In the genomic region with DNA sequence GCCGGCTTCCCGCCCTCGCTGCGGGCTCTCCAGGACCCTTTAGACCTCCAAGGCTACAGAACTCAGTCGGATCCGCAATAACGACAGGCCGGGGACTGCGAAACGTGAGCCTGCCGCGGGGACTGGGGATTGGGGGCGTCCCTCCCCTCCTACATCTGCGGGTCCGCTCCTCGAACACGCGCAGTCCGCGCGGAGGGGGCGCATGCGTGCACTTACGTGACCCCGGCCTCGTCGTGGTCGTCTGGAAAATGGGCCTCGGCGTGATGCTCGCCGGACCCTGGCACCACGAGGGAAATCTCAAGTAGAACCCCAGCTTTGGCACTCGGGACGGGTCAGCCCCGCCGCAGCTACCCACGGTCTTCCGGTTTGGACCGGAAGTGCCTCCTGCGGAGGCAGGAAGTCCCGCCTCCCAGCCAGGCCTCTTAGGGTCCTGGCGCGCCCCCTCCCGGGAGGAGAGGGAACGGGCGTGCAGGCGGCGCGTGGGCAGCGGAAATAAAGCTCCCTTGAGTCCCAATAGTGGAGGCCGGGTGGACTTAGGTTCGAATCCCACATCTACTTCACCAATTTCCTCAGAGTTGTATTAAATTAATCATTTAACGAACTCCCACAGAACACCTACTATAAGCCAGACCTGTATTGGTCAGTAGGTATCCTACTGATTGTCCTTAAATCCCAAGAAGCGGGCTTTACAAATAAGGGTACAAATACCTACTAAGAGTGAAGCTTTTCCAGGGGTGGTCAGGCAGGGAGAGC, we compare ENCODE assay signal across 1 cellular context.
TF ChIP-seq lines count a peak whose summit lies in the region.

A gene with protein sequence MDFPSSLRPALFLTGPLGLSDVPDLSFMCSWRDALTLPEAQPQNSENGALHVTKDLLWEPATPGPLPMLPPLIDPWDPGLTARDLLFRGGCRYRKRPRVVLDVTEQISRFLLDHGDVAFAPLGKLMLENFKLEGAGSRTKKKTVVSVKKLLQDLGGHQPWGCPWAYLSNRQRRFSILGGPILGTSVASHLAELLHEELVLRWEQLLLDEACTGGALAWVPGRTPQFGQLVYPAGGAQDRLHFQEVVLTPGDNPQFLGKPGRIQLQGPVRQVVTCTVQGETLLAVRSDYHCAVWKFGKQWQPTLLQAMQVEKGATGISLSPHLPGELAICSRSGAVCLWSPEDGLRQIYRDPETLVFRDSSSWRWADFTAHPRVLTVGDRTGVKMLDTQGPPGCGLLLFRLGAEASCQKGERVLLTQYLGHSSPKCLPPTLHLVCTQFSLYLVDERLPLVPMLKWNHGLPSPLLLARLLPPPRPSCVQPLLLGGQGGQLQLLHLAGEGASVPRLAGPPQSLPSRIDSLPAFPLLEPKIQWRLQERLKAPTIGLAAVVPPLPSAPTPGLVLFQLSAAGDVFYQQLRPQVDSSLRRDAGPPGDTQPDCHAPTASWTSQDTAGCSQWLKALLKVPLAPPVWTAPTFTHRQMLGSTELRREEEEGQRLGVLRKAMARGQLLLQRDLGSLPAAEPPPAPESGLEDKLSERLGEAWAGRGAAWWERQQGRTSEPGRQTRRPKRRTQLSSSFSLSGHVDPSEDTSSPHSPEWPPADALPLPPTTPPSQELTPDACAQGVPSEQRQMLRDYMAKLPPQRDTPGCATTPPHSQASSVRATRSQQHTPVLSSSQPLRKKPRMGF (minus strand): TSS at position 373 of the 753 bp plus-strand sequence. CDS start 2,069 bp downstream, outside the sequence.

TF ChIP-seq in HepG2, 621 proteins besides CTCF, POLR2A, EP300 and RAD21 (continued from another document and continues in another):
- TF ChIP-seq, protein P1, sequence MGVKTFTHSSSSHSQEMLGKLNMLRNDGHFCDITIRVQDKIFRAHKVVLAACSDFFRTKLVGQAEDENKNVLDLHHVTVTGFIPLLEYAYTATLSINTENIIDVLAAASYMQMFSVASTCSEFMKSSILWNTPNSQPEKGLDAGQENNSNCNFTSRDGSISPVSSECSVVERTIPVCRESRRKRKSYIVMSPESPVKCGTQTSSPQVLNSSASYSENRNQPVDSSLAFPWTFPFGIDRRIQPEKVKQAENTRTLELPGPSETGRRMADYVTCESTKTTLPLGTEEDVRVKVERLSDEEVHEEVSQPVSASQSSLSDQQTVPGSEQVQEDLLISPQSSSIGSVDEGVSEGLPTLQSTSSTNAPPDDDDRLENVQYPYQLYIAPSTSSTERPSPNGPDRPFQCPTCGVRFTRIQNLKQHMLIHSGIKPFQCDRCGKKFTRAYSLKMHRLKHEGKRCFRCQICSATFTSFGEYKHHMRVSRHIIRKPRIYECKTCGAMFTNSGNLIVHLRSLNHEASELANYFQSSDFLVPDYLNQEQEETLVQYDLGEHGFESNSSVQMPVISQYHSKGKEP (CRISPR knock-in tag; IDR thresholded peaks at IDR 0.05): no peak; the same call in 1 of the 2 replicates
- TF ChIP-seq SKI (IDR thresholded peaks at IDR 0.05; ENCODE audit: partially characterized antibody): peak; percentile 51
- TF ChIP-seq SUZ12 (IDR thresholded peaks at IDR 0.05; ENCODE audit: low read depth, low read length): no peak
- TF ChIP-seq, protein P2, sequence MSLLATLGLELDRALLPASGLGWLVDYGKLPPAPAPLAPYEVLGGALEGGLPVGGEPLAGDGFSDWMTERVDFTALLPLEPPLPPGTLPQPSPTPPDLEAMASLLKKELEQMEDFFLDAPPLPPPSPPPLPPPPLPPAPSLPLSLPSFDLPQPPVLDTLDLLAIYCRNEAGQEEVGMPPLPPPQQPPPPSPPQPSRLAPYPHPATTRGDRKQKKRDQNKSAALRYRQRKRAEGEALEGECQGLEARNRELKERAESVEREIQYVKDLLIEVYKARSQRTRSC (CRISPR knock-in tag; IDR thresholded peaks at IDR 0.05; ENCODE audit: low read depth): no peak
- peak; percentile 99 for TF ChIP-seq XRCC5 (optimal IDR thresholded peaks at IDR 0.05; ENCODE audit: low read length)
- TF ChIP-seq, protein P3, sequence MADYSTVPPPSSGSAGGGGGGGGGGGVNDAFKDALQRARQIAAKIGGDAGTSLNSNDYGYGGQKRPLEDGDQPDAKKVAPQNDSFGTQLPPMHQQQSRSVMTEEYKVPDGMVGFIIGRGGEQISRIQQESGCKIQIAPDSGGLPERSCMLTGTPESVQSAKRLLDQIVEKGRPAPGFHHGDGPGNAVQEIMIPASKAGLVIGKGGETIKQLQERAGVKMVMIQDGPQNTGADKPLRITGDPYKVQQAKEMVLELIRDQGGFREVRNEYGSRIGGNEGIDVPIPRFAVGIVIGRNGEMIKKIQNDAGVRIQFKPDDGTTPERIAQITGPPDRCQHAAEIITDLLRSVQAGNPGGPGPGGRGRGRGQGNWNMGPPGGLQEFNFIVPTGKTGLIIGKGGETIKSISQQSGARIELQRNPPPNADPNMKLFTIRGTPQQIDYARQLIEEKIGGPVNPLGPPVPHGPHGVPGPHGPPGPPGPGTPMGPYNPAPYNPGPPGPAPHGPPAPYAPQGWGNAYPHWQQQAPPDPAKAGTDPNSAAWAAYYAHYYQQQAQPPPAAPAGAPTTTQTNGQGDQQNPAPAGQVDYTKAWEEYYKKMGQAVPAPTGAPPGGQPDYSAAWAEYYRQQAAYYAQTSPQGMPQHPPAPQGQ (CRISPR knock-in tag; IDR thresholded peaks at IDR 0.05; ENCODE audit: borderline replicate concordance): 0 out of 2 replicates have a peak, but pooled peaks have one; percentile 31
- TF ChIP-seq ZNF776 (CRISPR knock-in tag; IDR thresholded peaks at IDR 0.05): peak; percentile 92
- TF ChIP-seq NFE2 (CRISPR knock-in tag; IDR thresholded peaks at IDR 0.05): no peak
- peak; percentile 94 for TF ChIP-seq ERF (CRISPR knock-in tag; IDR thresholded peaks at IDR 0.05)
- peak; percentile 87; the same call in 1 of the 2 replicates for TF ChIP-seq ZNF256 (CRISPR knock-in tag; conservative IDR thresholded peaks at IDR 0.05)
- no peak for TF ChIP-seq ZNF780A (CRISPR knock-in tag; IDR thresholded peaks at IDR 0.05)
- TF ChIP-seq FOXM1 (CRISPR knock-in tag; IDR thresholded peaks at IDR 0.05): no peak
- peak; percentile 85 for TF ChIP-seq ZMAT3 (CRISPR knock-in tag; conservative IDR thresholded peaks at IDR 0.05)
- TF ChIP-seq, protein P4, sequence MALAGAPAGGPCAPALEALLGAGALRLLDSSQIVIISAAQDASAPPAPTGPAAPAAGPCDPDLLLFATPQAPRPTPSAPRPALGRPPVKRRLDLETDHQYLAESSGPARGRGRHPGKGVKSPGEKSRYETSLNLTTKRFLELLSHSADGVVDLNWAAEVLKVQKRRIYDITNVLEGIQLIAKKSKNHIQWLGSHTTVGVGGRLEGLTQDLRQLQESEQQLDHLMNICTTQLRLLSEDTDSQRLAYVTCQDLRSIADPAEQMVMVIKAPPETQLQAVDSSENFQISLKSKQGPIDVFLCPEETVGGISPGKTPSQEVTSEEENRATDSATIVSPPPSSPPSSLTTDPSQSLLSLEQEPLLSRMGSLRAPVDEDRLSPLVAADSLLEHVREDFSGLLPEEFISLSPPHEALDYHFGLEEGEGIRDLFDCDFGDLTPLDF (CRISPR knock-in tag; IDR thresholded peaks at IDR 0.05): no peak
- TF ChIP-seq, protein P5, sequence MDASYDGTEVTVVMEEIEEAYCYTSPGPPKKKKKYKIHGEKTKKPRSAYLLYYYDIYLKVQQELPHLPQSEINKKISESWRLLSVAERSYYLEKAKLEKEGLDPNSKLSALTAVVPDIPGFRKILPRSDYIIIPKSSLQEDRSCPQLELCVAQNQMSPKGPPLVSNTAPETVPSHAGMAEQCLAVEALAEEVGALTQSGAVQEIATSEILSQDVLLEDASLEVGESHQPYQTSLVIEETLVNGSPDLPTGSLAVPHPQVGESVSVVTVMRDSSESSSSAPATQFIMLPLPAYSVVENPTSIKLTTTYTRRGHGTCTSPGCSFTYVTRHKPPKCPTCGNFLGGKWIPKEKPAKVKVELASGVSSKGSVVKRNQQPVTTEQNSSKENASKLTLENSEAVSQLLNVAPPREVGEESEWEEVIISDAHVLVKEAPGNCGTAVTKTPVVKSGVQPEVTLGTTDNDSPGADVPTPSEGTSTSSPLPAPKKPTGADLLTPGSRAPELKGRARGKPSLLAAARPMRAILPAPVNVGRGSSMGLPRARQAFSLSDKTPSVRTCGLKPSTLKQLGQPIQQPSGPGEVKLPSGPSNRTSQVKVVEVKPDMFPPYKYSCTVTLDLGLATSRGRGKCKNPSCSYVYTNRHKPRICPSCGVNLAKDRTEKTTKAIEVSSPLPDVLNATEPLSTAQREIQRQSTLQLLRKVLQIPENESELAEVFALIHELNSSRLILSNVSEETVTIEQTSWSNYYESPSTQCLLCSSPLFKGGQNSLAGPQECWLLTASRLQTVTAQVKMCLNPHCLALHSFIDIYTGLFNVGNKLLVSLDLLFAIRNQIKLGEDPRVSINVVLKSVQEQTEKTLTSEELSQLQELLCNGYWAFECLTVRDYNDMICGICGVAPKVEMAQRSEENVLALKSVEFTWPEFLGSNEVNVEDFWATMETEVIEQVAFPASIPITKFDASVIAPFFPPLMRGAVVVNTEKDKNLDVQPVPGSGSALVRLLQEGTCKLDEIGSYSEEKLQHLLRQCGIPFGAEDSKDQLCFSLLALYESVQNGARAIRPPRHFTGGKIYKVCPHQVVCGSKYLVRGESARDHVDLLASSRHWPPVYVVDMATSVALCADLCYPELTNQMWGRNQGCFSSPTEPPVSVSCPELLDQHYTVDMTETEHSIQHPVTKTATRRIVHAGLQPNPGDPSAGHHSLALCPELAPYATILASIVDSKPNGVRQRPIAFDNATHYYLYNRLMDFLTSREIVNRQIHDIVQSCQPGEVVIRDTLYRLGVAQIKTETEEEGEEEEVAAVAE (CRISPR knock-in tag; IDR thresholded peaks at IDR 0.05; ENCODE audit: borderline replicate concordance): peak; percentile 54; the same call in 1 of the 2 replicates
- TF ChIP-seq, protein P6, sequence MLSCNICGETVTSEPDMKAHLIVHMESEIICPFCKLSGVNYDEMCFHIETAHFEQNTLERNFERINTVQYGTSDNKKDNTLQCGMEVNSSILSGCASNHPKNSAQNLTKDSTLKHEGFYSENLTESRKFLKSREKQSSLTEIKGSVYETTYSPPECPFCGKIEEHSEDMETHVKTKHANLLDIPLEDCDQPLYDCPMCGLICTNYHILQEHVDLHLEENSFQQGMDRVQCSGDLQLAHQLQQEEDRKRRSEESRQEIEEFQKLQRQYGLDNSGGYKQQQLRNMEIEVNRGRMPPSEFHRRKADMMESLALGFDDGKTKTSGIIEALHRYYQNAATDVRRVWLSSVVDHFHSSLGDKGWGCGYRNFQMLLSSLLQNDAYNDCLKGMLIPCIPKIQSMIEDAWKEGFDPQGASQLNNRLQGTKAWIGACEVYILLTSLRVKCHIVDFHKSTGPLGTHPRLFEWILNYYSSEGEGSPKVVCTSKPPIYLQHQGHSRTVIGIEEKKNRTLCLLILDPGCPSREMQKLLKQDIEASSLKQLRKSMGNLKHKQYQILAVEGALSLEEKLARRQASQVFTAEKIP (CRISPR knock-in tag; IDR thresholded peaks at IDR 0.05; ENCODE audit: borderline replicate concordance): no peak
- TF ChIP-seq KAT8 (CRISPR knock-in tag; IDR thresholded peaks at IDR 0.05): peak; percentile 98
- TF ChIP-seq, protein P7, sequence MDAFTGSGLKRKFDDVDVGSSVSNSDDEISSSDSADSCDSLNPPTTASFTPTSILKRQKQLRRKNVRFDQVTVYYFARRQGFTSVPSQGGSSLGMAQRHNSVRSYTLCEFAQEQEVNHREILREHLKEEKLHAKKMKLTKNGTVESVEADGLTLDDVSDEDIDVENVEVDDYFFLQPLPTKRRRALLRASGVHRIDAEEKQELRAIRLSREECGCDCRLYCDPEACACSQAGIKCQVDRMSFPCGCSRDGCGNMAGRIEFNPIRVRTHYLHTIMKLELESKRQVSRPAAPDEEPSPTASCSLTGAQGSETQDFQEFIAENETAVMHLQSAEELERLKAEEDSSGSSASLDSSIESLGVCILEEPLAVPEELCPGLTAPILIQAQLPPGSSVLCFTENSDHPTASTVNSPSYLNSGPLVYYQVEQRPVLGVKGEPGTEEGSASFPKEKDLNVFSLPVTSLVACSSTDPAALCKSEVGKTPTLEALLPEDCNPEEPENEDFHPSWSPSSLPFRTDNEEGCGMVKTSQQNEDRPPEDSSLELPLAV (CRISPR knock-in tag; conservative IDR thresholded peaks at IDR 0.05; ENCODE audit: low read depth): no peak
- TF ChIP-seq ARNT2 (CRISPR knock-in tag; IDR thresholded peaks at IDR 0.05; ENCODE audit: low read depth): peak; percentile 81; the same call in 1 of the 2 replicates
- TF ChIP-seq ZNF34 (CRISPR knock-in tag; IDR thresholded peaks at IDR 0.05; ENCODE audit: borderline replicate concordance): no peak
- peak; percentile 96 for TF ChIP-seq POGZ (CRISPR knock-in tag; IDR thresholded peaks at IDR 0.05)
- TF ChIP-seq ZFX (CRISPR knock-in tag; IDR thresholded peaks at IDR 0.05; ENCODE audit: low read depth): peak; percentile 78
- TF ChIP-seq, protein P8, sequence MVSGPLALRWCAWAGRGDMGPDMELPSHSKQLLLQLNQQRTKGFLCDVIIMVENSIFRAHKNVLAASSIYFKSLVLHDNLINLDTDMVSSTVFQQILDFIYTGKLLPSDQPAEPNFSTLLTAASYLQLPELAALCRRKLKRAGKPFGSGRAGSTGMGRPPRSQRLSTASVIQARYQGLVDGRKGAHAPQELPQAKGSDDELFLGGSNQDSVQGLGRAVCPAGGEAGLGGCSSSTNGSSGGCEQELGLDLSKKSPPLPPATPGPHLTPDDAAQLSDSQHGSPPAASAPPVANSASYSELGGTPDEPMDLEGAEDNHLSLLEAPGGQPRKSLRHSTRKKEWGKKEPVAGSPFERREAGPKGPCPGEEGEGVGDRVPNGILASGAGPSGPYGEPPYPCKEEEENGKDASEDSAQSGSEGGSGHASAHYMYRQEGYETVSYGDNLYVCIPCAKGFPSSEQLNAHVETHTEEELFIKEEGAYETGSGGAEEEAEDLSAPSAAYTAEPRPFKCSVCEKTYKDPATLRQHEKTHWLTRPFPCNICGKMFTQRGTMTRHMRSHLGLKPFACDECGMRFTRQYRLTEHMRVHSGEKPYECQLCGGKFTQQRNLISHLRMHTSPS (CRISPR knock-in tag; IDR thresholded peaks at IDR 0.05; ENCODE audit: low read depth): 0 out of 2 replicates have a peak, but pooled peaks have one; percentile 37
- no peak for TF ChIP-seq TOPORS (CRISPR knock-in tag; IDR thresholded peaks at IDR 0.05)
- TF ChIP-seq, protein P9, sequence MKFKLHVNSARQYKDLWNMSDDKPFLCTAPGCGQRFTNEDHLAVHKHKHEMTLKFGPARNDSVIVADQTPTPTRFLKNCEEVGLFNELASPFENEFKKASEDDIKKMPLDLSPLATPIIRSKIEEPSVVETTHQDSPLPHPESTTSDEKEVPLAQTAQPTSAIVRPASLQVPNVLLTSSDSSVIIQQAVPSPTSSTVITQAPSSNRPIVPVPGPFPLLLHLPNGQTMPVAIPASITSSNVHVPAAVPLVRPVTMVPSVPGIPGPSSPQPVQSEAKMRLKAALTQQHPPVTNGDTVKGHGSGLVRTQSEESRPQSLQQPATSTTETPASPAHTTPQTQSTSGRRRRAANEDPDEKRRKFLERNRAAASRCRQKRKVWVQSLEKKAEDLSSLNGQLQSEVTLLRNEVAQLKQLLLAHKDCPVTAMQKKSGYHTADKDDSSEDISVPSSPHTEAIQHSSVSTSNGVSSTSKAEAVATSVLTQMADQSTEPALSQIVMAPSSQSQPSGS (CRISPR knock-in tag; IDR thresholded peaks at IDR 0.05): peak; percentile 69; the same call in 1 of the 2 replicates
- TF ChIP-seq, protein P10, sequence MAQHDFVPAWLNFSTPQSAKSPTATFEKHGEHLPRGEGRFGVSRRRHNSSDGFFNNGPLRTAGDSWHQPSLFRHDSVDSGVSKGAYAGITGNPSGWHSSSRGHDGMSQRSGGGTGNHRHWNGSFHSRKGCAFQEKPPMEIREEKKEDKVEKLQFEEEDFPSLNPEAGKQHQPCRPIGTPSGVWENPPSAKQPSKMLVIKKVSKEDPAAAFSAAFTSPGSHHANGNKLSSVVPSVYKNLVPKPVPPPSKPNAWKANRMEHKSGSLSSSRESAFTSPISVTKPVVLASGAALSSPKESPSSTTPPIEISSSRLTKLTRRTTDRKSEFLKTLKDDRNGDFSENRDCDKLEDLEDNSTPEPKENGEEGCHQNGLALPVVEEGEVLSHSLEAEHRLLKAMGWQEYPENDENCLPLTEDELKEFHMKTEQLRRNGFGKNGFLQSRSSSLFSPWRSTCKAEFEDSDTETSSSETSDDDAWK (CRISPR knock-in tag; IDR thresholded peaks at IDR 0.05): no peak
- TF ChIP-seq, protein P11, sequence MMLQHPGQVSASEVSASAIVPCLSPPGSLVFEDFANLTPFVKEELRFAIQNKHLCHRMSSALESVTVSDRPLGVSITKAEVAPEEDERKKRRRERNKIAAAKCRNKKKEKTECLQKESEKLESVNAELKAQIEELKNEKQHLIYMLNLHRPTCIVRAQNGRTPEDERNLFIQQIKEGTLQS (CRISPR knock-in tag; IDR thresholded peaks at IDR 0.05): peak; percentile 31; the same call in 1 of the 2 replicates
